In the genomic region with DNA sequence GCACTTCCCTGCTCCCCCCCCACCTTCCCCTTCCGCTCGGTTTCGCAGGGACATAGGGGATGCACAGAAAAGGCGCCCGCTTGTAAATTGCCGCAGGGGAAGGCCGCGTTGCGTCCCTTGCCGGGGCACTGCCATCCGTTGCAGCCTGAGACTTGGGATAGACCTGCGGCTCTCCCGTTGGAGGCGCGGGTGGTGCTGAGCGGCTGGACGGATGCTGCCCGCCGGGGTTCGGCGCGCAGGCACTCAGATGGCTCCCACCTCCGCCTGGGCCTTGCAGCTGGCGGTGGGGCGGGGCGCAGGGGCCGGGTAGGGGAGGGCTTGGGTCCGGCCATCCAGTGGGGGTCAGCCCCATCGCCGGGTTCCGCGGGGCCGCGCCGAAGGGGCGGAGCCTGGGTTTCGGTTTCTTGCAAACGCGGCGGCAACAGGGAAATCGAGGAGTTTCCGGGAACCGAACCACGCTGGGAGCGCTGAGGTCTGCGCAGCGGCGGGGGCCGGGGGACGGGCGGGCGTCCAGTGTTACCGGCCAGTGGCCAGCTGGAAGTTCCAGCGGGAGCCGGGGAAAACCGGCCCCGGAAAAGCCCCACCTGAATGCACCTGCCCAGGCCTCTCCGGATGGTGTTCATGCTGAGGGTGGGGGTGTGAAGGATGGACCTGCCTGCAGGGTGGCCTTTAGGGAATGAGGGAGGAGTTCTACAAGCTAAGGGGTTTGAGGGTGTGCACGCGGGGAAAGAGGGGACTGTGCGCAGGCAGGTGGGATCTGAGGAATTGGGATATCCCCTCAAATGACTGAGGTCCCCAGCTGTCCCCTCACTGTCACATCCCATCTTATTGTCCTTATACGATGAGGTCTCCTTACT, we compare ENCODE assay signal across 1 cellular context.
TF ChIP-seq lines count a peak whose summit lies in the region.

No MANE protein-coding gene starts in this region.

TF ChIP-seq in HepG2, 621 proteins besides CTCF, POLR2A, EP300 and RAD21 (continued from another document and continues in another):
- TF ChIP-seq, protein P1, sequence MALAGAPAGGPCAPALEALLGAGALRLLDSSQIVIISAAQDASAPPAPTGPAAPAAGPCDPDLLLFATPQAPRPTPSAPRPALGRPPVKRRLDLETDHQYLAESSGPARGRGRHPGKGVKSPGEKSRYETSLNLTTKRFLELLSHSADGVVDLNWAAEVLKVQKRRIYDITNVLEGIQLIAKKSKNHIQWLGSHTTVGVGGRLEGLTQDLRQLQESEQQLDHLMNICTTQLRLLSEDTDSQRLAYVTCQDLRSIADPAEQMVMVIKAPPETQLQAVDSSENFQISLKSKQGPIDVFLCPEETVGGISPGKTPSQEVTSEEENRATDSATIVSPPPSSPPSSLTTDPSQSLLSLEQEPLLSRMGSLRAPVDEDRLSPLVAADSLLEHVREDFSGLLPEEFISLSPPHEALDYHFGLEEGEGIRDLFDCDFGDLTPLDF (CRISPR knock-in tag; IDR thresholded peaks at IDR 0.05): no peak
- TF ChIP-seq EEA1 (CRISPR knock-in tag; IDR thresholded peaks at IDR 0.05; ENCODE audit: borderline replicate concordance) (no peak), ZMAT3 (CRISPR knock-in tag; conservative IDR thresholded peaks at IDR 0.05) (no peak), MTF1 (CRISPR knock-in tag; IDR thresholded peaks at IDR 0.05) (no peak), MIXL1 (CRISPR knock-in tag; IDR thresholded peaks at IDR 0.05) (peak; percentile 27; the same call in 1 of the 2 replicates), ZNF432 (CRISPR knock-in tag; IDR thresholded peaks at IDR 0.05; ENCODE audit: borderline replicate concordance) (no peak), ETV6 (CRISPR knock-in tag; conservative IDR thresholded peaks at IDR 0.05) (0 out of 2 replicates have a peak, but pooled peaks have one; percentile 17), FOXK1 (CRISPR knock-in tag; IDR thresholded peaks at IDR 0.05; ENCODE audit: borderline replicate concordance, low read depth) (no peak), MXI1 (IDR thresholded peaks at IDR 0.05; ENCODE audit: borderline replicate concordance, low read depth, low read length) (no peak), CHCHD3 (CRISPR knock-in tag; IDR thresholded peaks at IDR 0.05) (no peak), REL (CRISPR knock-in tag; conservative IDR thresholded peaks at IDR 0.05) (no peak), SP2 (CRISPR knock-in tag; IDR thresholded peaks at IDR 0.05) (no peak; the same call in 1 of the 2 replicates), GFI1 (CRISPR knock-in tag; IDR thresholded peaks at IDR 0.05; ENCODE audit: borderline replicate concordance) (no peak), JARID2 (CRISPR knock-in tag; IDR thresholded peaks at IDR 0.05; ENCODE audit: insufficient replicate concordance) (no peak), RFXANK (CRISPR knock-in tag; IDR thresholded peaks at IDR 0.05) (no peak), HMG20B (CRISPR knock-in tag; conservative IDR thresholded peaks at IDR 0.05) (no peak), ZNF207 (IDR thresholded peaks at IDR 0.05; ENCODE audit: borderline replicate concordance) (no peak), ZNF329 (CRISPR knock-in tag; IDR thresholded peaks at IDR 0.05; ENCODE audit: low read depth) (no peak), REXO4 (CRISPR knock-in tag; IDR thresholded peaks at IDR 0.05; ENCODE audit: borderline replicate concordance) (no peak), ZNF75D (CRISPR knock-in tag; IDR thresholded peaks at IDR 0.05; ENCODE audit: borderline replicate concordance) (no peak)
- TF ChIP-seq, protein P2, sequence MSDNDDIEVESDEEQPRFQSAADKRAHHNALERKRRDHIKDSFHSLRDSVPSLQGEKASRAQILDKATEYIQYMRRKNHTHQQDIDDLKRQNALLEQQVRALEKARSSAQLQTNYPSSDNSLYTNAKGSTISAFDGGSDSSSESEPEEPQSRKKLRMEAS (IDR thresholded peaks at IDR 0.05): 0 out of 2 replicates have a peak, but pooled peaks have one; percentile 43
- TF ChIP-seq, protein P3, sequence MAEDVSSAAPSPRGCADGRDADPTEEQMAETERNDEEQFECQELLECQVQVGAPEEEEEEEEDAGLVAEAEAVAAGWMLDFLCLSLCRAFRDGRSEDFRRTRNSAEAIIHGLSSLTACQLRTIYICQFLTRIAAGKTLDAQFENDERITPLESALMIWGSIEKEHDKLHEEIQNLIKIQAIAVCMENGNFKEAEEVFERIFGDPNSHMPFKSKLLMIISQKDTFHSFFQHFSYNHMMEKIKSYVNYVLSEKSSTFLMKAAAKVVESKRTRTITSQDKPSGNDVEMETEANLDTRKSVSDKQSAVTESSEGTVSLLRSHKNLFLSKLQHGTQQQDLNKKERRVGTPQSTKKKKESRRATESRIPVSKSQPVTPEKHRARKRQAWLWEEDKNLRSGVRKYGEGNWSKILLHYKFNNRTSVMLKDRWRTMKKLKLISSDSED (CRISPR knock-in tag; IDR thresholded peaks at IDR 0.05): no peak
- TF ChIP-seq, protein P4, sequence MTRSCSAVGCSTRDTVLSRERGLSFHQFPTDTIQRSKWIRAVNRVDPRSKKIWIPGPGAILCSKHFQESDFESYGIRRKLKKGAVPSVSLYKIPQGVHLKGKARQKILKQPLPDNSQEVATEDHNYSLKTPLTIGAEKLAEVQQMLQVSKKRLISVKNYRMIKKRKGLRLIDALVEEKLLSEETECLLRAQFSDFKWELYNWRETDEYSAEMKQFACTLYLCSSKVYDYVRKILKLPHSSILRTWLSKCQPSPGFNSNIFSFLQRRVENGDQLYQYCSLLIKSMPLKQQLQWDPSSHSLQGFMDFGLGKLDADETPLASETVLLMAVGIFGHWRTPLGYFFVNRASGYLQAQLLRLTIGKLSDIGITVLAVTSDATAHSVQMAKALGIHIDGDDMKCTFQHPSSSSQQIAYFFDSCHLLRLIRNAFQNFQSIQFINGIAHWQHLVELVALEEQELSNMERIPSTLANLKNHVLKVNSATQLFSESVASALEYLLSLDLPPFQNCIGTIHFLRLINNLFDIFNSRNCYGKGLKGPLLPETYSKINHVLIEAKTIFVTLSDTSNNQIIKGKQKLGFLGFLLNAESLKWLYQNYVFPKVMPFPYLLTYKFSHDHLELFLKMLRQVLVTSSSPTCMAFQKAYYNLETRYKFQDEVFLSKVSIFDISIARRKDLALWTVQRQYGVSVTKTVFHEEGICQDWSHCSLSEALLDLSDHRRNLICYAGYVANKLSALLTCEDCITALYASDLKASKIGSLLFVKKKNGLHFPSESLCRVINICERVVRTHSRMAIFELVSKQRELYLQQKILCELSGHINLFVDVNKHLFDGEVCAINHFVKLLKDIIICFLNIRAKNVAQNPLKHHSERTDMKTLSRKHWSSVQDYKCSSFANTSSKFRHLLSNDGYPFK (CRISPR knock-in tag; IDR thresholded peaks at IDR 0.05; ENCODE audit: borderline replicate concordance): no peak
- TF ChIP-seq, protein P5, sequence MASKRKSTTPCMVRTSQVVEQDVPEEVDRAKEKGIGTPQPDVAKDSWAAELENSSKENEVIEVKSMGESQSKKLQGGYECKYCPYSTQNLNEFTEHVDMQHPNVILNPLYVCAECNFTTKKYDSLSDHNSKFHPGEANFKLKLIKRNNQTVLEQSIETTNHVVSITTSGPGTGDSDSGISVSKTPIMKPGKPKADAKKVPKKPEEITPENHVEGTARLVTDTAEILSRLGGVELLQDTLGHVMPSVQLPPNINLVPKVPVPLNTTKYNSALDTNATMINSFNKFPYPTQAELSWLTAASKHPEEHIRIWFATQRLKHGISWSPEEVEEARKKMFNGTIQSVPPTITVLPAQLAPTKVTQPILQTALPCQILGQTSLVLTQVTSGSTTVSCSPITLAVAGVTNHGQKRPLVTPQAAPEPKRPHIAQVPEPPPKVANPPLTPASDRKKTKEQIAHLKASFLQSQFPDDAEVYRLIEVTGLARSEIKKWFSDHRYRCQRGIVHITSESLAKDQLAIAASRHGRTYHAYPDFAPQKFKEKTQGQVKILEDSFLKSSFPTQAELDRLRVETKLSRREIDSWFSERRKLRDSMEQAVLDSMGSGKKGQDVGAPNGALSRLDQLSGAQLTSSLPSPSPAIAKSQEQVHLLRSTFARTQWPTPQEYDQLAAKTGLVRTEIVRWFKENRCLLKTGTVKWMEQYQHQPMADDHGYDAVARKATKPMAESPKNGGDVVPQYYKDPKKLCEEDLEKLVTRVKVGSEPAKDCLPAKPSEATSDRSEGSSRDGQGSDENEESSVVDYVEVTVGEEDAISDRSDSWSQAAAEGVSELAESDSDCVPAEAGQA (IDR thresholded peaks at IDR 0.05; ENCODE audit: low read depth): no peak
- TF ChIP-seq, protein P5 (CRISPR knock-in tag; IDR thresholded peaks at IDR 0.05; ENCODE audit: borderline replicate concordance): no peak
- TF ChIP-seq, protein P6, sequence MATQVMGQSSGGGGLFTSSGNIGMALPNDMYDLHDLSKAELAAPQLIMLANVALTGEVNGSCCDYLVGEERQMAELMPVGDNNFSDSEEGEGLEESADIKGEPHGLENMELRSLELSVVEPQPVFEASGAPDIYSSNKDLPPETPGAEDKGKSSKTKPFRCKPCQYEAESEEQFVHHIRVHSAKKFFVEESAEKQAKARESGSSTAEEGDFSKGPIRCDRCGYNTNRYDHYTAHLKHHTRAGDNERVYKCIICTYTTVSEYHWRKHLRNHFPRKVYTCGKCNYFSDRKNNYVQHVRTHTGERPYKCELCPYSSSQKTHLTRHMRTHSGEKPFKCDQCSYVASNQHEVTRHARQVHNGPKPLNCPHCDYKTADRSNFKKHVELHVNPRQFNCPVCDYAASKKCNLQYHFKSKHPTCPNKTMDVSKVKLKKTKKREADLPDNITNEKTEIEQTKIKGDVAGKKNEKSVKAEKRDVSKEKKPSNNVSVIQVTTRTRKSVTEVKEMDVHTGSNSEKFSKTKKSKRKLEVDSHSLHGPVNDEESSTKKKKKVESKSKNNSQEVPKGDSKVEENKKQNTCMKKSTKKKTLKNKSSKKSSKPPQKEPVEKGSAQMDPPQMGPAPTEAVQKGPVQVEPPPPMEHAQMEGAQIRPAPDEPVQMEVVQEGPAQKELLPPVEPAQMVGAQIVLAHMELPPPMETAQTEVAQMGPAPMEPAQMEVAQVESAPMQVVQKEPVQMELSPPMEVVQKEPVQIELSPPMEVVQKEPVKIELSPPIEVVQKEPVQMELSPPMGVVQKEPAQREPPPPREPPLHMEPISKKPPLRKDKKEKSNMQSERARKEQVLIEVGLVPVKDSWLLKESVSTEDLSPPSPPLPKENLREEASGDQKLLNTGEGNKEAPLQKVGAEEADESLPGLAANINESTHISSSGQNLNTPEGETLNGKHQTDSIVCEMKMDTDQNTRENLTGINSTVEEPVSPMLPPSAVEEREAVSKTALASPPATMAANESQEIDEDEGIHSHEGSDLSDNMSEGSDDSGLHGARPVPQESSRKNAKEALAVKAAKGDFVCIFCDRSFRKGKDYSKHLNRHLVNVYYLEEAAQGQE (IDR thresholded peaks at IDR 0.05; ENCODE audit: borderline replicate concordance in 1 of 2, low read depth in 1 of 2, low read length in 2 of 2): no peak
- TF ChIP-seq, protein P7, sequence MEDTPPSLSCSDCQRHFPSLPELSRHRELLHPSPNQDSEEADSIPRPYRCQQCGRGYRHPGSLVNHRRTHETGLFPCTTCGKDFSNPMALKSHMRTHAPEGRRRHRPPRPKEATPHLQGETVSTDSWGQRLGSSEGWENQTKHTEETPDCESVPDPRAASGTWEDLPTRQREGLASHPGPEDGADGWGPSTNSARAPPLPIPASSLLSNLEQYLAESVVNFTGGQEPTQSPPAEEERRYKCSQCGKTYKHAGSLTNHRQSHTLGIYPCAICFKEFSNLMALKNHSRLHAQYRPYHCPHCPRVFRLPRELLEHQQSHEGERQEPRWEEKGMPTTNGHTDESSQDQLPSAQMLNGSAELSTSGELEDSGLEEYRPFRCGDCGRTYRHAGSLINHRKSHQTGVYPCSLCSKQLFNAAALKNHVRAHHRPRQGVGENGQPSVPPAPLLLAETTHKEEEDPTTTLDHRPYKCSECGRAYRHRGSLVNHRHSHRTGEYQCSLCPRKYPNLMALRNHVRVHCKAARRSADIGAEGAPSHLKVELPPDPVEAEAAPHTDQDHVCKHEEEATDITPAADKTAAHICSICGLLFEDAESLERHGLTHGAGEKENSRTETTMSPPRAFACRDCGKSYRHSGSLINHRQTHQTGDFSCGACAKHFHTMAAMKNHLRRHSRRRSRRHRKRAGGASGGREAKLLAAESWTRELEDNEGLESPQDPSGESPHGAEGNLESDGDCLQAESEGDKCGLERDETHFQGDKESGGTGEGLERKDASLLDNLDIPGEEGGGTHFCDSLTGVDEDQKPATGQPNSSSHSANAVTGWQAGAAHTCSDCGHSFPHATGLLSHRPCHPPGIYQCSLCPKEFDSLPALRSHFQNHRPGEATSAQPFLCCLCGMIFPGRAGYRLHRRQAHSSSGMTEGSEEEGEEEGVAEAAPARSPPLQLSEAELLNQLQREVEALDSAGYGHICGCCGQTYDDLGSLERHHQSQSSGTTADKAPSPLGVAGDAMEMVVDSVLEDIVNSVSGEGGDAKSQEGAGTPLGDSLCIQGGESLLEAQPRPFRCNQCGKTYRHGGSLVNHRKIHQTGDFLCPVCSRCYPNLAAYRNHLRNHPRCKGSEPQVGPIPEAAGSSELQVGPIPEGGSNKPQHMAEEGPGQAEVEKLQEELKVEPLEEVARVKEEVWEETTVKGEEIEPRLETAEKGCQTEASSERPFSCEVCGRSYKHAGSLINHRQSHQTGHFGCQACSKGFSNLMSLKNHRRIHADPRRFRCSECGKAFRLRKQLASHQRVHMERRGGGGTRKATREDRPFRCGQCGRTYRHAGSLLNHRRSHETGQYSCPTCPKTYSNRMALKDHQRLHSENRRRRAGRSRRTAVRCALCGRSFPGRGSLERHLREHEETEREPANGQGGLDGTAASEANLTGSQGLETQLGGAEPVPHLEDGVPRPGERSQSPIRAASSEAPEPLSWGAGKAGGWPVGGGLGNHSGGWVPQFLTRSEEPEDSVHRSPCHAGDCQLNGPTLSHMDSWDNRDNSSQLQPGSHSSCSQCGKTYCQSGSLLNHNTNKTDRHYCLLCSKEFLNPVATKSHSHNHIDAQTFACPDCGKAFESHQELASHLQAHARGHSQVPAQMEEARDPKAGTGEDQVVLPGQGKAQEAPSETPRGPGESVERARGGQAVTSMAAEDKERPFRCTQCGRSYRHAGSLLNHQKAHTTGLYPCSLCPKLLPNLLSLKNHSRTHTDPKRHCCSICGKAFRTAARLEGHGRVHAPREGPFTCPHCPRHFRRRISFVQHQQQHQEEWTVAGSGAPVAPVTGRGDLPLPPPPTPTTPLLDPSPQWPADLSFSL (CRISPR knock-in tag; IDR thresholded peaks at IDR 0.05): no peak
